In genomic region chr5:90637731-90638130, GRCh38 we compare ENCODE assay signal across 29 cellular contexts.
"Had no signal": no experiment of that assay in that cellular context is flagged by ENCODE, and none has a peak within 500 bp of the region (broad histone marks: within the 10 kb centered on the region; RNA-seq: fewer than 3 reads in every experiment).

No MANE protein-coding gene starts in this region.

- H3K4me3 ChIP-seq: psoas muscle, right lobe of liver, skin epidermis, smooth muscle cell, spleen, suprapubic skin, testis, tibial artery, transverse colon, upper lobe of right lung, uterus had no signal

- H3K4me1 ChIP-seq: parathyroid adenoma, psoas muscle, right lobe of liver, spleen, suprapubic skin, testis, transverse colon, upper lobe of right lung, uterus had no signal

- ATAC-seq: naive thymus-derived CD8-positive, alpha-beta T cell; natural killer cell treated with Interleukin-12 subunit alpha and Interleukin-12 subunit beta and Interleukin-15 and Interleukin-18, amount 100 ng/mL, for 72 hours; psoas muscle; right cardiac atrium; right lobe of liver; stimulated activated memory B cell treated with anti-CD40 and anti-IgM and Interleukin-4, amounts not matched to agents 10 μg/mL and 1 μg/mL and 100 μg/mL, for 72 hours; stimulated activated naive CD8-positive, alpha-beta T cell treated with anti-CD3 and anti-CD28 coated beads, Interleukin-15, amount 100 ng/mL, for 72 hours; stimulated activated naive CD8-positive, alpha-beta T cell treated with anti-CD3 and anti-CD28 coated beads, Interleukin-15, Interleukin-2, amounts not matched to agents 100 U/mL and 50 U/mL, for 24 hours; upper lobe of right lung had no signal

- H3K27me3 ChIP-seq: neutrophil, right lobe of liver, spleen, suprapubic skin, testis, tibial artery, transverse colon, upper lobe of right lung, uterus had no signal

- DNase-seq: naive thymus-derived CD8-positive, alpha-beta T cell; nephron progenitor cell; nucleus accumbens; posterior cingulate gyrus; psoas muscle; right cardiac atrium; right lobe of liver; spleen; stimulated activated CD4-positive, alpha-beta T cell treated with anti-CD3 and anti-CD28 coated beads, Interleukin-12 subunit alpha, Interleukin-12 subunit beta, amount 100 ng/mL, for 4 hours; stimulated activated CD4-positive, alpha-beta T cell treated with anti-CD3 and anti-CD28 coated beads, Interleukin-1b, Interleukin-23, amount 100 ng/mL, for 48 hours; stimulated activated CD4-positive, alpha-beta T cell treated with anti-CD3 and anti-CD28 coated beads, Interleukin-4, amount 100 ng/mL, for 1 hour; stimulated activated CD4-positive, alpha-beta T cell treated with anti-CD3 and anti-CD28 coated beads, Interleukin-4, amount 100 ng/mL, for 4 hours; stimulated activated CD8-positive, alpha-beta memory T cell treated with anti-CD3 and anti-CD28 coated beads, Interleukin-4, amount 100 ng/mL, for 48 hours; stimulated activated naive CD4-positive, alpha-beta T cell; stimulated activated naive CD8-positive, alpha-beta T cell treated with anti-CD3 and anti-CD28 coated beads, Interleukin-15, amount 100 ng/mL, for 72 hours; stimulated activated naive CD8-positive, alpha-beta T cell treated with anti-CD3 and anti-CD28 coated beads, Interleukin-15, Interleukin-2, amounts not matched to agents 100 U/mL and 50 U/mL, for 24 hours; substantia nigra; testis; tibial artery; transverse colon; upper lobe of right lung; uterus had no signal

- H3K36me3 ChIP-seq: neutrophil, right lobe of liver, spleen, suprapubic skin, tibial artery, transverse colon, upper lobe of right lung, uterus had no signal

- H3K27ac ChIP-seq: neutrophil, parathyroid adenoma, psoas muscle, right lobe of liver, skin epidermis, spleen, suprapubic skin, testis, tibial artery, transverse colon, upper lobe of right lung, uterus had no signal

- H3K9ac ChIP-seq: parathyroid adenoma had no signal

- H3K9me3 ChIP-seq: neutrophil, psoas muscle, right lobe of liver, spleen, suprapubic skin, testis, tibial artery, transverse colon, upper lobe of right lung, uterus had no signal
